1 cellular context compared by ENCODE assay signal in the genomic region with DNA sequence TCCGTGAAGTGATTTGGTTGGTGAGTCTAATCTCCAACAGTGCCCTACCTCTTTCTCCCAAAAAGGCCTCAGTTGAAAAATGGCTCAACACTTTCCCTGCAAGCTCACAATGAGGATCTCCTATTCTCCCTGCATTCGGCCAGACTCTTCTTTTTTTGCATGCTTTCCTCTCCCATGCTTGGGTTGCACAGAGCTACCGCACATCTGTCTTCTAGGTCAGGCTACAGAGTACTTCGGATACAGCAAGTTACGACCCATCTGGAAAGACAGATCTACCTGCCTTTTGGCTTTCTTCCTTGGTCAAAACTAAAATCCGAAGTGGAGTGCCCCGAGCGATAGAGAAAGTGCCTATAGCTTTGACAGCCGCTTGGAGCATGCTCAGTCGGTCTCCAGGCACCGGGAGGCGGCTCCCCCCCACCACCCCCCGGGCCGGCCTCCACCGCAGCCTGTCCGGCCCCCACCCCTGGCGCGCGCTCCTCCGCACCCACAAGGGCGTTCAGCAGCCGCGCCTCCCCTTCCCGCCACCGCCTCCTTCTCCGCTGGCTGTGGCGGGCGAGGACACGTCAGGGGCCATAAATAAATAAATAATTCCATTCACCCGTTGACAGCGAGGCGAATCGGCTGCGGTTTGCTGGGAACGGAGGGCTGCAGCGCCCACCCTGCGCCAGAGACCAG.
A peak's percentile ranks its signal among the peaks of the same experiment; 100 is the strongest.
TF ChIP-seq lines count a peak whose summit lies in the region.

A gene with protein sequence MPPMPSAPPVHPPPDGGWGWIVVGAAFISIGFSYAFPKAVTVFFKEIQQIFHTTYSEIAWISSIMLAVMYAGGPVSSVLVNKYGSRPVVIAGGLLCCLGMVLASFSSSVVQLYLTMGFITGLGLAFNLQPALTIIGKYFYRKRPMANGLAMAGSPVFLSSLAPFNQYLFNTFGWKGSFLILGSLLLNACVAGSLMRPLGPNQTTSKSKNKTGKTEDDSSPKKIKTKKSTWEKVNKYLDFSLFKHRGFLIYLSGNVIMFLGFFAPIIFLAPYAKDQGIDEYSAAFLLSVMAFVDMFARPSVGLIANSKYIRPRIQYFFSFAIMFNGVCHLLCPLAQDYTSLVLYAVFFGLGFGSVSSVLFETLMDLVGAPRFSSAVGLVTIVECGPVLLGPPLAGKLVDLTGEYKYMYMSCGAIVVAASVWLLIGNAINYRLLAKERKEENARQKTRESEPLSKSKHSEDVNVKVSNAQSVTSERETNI (plus strand): TSS at position 473 of the 675 bp plus-strand sequence. CDS start 108,773 bp downstream, outside the sequence.

TF ChIP-seq in HEK293, 187 proteins besides CTCF, POLR2A, EP300 and RAD21 (continued from another document and continues in another):
- TF ChIP-seq, protein P1, sequence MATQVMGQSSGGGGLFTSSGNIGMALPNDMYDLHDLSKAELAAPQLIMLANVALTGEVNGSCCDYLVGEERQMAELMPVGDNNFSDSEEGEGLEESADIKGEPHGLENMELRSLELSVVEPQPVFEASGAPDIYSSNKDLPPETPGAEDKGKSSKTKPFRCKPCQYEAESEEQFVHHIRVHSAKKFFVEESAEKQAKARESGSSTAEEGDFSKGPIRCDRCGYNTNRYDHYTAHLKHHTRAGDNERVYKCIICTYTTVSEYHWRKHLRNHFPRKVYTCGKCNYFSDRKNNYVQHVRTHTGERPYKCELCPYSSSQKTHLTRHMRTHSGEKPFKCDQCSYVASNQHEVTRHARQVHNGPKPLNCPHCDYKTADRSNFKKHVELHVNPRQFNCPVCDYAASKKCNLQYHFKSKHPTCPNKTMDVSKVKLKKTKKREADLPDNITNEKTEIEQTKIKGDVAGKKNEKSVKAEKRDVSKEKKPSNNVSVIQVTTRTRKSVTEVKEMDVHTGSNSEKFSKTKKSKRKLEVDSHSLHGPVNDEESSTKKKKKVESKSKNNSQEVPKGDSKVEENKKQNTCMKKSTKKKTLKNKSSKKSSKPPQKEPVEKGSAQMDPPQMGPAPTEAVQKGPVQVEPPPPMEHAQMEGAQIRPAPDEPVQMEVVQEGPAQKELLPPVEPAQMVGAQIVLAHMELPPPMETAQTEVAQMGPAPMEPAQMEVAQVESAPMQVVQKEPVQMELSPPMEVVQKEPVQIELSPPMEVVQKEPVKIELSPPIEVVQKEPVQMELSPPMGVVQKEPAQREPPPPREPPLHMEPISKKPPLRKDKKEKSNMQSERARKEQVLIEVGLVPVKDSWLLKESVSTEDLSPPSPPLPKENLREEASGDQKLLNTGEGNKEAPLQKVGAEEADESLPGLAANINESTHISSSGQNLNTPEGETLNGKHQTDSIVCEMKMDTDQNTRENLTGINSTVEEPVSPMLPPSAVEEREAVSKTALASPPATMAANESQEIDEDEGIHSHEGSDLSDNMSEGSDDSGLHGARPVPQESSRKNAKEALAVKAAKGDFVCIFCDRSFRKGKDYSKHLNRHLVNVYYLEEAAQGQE (tag by site-specific recombination; IDR thresholded peaks at IDR 0.05) = no peak
- TF ChIP-seq, protein P2, sequence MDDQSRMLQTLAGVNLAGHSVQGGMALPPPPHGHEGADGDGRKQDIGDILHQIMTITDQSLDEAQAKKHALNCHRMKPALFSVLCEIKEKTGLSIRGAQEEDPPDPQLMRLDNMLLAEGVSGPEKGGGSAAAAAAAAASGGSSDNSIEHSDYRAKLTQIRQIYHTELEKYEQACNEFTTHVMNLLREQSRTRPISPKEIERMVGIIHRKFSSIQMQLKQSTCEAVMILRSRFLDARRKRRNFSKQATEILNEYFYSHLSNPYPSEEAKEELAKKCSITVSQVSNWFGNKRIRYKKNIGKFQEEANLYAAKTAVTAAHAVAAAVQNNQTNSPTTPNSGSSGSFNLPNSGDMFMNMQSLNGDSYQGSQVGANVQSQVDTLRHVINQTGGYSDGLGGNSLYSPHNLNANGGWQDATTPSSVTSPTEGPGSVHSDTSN (CRISPR knock-in tag; IDR thresholded peaks at IDR 0.05) = no peak
- TF ChIP-seq ZNF660 (tag by site-specific recombination; IDR thresholded peaks at IDR 0.05) (peak; percentile 30; the same call in 1 of the 2 replicates), KLF10 (tag by site-specific recombination; IDR thresholded peaks at IDR 0.05) (0 out of 2 replicates have a peak, but pooled peaks have one; percentile 36), MZF1 (tag by site-specific recombination; IDR thresholded peaks at IDR 0.05; ENCODE audit: borderline replicate concordance) (no peak), ZNF558 (tag by site-specific recombination; IDR thresholded peaks at IDR 0.05) (no peak), ZNF548 (tag by site-specific recombination; IDR thresholded peaks at IDR 0.05) (no peak), ZNF239 (tag by site-specific recombination; IDR thresholded peaks at IDR 0.05) (no peak), KLF8 (tag by site-specific recombination; IDR thresholded peaks at IDR 0.05) (peak; percentile 67), ZBTB48 (tag by site-specific recombination; IDR thresholded peaks at IDR 0.05) (no peak; the same call in 1 of the 2 replicates), ZNF416 (tag by site-specific recombination; IDR thresholded peaks at IDR 0.05) (no peak), ZNF174 (tag by site-specific recombination; IDR thresholded peaks at IDR 0.05) (no peak), ZNF404 (tag by site-specific recombination; IDR thresholded peaks at IDR 0.05) (no peak), SP7 (tag by site-specific recombination; IDR thresholded peaks at IDR 0.05) (0 out of 2 replicates have a peak, but pooled peaks have one; percentile 48), ZNF112 (tag by site-specific recombination; IDR thresholded peaks at IDR 0.05) (no peak), ZNF341 (tag by site-specific recombination; IDR thresholded peaks at IDR 0.05; ENCODE audit: low read depth) (0 out of 2 replicates have a peak, but pooled peaks have one; percentile 25), ZNF501 (tag by site-specific recombination; IDR thresholded peaks at IDR 0.05) (0 out of 2 replicates have a peak, but pooled peaks have one; percentile 26), ZBTB7A (tag by site-specific recombination; IDR thresholded peaks at IDR 0.05; ENCODE audit: low read depth) (no peak), EGR2 (tag by site-specific recombination; IDR thresholded peaks at IDR 0.05; ENCODE audit: low read depth) (peak; percentile 77; the same call in 1 of the 2 replicates), ZNF664 (tag by site-specific recombination; IDR thresholded peaks at IDR 0.05) (no peak), ZNF16 (tag by site-specific recombination; IDR thresholded peaks at IDR 0.05; ENCODE audit: low read depth) (no peak)
- TF ChIP-seq, protein P3, sequence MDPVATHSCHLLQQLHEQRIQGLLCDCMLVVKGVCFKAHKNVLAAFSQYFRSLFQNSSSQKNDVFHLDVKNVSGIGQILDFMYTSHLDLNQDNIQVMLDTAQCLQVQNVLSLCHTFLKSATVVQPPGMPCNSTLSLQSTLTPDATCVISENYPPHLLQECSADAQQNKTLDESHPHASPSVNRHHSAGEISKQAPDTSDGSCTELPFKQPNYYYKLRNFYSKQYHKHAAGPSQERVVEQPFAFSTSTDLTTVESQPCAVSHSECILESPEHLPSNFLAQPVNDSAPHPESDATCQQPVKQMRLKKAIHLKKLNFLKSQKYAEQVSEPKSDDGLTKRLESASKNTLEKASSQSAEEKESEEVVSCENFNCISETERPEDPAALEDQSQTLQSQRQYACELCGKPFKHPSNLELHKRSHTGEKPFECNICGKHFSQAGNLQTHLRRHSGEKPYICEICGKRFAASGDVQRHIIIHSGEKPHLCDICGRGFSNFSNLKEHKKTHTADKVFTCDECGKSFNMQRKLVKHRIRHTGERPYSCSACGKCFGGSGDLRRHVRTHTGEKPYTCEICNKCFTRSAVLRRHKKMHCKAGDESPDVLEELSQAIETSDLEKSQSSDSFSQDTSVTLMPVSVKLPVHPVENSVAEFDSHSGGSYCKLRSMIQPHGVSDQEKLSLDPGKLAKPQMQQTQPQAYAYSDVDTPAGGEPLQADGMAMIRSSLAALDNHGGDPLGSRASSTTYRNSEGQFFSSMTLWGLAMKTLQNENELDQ (tag by site-specific recombination; IDR thresholded peaks at IDR 0.05; ENCODE audit: low read depth) = no peak
- TF ChIP-seq, protein P4, sequence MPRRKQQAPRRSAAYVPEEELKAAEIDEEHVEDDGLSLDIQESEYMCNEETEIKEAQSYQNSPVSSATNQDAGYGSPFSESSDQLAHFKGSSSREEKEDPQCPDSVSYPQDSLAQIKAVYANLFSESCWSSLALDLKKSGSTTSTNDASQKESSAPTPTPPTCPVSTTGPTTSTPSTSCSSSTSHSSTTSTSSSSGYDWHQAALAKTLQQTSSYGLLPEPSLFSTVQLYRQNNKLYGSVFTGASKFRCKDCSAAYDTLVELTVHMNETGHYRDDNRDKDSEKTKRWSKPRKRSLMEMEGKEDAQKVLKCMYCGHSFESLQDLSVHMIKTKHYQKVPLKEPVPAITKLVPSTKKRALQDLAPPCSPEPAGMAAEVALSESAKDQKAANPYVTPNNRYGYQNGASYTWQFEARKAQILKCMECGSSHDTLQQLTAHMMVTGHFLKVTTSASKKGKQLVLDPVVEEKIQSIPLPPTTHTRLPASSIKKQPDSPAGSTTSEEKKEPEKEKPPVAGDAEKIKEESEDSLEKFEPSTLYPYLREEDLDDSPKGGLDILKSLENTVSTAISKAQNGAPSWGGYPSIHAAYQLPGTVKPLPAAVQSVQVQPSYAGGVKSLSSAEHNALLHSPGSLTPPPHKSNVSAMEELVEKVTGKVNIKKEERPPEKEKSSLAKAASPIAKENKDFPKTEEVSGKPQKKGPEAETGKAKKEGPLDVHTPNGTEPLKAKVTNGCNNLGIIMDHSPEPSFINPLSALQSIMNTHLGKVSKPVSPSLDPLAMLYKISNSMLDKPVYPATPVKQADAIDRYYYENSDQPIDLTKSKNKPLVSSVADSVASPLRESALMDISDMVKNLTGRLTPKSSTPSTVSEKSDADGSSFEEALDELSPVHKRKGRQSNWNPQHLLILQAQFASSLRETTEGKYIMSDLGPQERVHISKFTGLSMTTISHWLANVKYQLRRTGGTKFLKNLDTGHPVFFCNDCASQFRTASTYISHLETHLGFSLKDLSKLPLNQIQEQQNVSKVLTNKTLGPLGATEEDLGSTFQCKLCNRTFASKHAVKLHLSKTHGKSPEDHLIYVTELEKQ (tag by site-specific recombination; IDR thresholded peaks at IDR 0.05; ENCODE audit: borderline replicate concordance) = no peak
- TF ChIP-seq, protein P5, sequence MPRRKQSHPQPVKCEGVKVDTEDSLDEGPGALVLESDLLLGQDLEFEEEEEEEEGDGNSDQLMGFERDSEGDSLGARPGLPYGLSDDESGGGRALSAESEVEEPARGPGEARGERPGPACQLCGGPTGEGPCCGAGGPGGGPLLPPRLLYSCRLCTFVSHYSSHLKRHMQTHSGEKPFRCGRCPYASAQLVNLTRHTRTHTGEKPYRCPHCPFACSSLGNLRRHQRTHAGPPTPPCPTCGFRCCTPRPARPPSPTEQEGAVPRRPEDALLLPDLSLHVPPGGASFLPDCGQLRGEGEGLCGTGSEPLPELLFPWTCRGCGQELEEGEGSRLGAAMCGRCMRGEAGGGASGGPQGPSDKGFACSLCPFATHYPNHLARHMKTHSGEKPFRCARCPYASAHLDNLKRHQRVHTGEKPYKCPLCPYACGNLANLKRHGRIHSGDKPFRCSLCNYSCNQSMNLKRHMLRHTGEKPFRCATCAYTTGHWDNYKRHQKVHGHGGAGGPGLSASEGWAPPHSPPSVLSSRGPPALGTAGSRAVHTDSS (tag by site-specific recombination; IDR thresholded peaks at IDR 0.05) = no peak
- TF ChIP-seq, protein P6, sequence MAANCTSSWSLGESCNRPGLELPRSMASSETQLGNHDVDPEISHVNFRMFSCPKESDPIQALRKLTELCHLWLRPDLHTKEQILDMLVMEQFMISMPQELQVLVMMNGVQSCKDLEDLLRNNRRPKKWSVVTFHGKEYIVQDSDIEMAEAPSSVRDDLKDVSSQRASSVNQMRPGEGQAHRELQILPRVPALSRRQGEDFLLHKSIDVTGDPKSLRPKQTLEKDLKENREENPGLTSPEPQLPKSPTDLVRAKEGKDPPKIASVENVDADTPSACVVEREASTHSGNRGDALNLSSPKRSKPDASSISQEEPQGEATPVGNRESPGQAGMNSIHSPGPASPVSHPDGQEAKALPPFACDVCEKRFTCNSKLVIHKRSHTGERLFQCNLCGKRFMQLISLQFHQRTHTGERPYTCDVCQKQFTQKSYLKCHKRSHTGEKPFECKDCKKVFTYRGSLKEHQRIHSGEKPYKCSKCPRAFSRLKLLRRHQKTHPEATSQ (tag by site-specific recombination; IDR thresholded peaks at IDR 0.05) = no peak
- TF ChIP-seq, protein P7, sequence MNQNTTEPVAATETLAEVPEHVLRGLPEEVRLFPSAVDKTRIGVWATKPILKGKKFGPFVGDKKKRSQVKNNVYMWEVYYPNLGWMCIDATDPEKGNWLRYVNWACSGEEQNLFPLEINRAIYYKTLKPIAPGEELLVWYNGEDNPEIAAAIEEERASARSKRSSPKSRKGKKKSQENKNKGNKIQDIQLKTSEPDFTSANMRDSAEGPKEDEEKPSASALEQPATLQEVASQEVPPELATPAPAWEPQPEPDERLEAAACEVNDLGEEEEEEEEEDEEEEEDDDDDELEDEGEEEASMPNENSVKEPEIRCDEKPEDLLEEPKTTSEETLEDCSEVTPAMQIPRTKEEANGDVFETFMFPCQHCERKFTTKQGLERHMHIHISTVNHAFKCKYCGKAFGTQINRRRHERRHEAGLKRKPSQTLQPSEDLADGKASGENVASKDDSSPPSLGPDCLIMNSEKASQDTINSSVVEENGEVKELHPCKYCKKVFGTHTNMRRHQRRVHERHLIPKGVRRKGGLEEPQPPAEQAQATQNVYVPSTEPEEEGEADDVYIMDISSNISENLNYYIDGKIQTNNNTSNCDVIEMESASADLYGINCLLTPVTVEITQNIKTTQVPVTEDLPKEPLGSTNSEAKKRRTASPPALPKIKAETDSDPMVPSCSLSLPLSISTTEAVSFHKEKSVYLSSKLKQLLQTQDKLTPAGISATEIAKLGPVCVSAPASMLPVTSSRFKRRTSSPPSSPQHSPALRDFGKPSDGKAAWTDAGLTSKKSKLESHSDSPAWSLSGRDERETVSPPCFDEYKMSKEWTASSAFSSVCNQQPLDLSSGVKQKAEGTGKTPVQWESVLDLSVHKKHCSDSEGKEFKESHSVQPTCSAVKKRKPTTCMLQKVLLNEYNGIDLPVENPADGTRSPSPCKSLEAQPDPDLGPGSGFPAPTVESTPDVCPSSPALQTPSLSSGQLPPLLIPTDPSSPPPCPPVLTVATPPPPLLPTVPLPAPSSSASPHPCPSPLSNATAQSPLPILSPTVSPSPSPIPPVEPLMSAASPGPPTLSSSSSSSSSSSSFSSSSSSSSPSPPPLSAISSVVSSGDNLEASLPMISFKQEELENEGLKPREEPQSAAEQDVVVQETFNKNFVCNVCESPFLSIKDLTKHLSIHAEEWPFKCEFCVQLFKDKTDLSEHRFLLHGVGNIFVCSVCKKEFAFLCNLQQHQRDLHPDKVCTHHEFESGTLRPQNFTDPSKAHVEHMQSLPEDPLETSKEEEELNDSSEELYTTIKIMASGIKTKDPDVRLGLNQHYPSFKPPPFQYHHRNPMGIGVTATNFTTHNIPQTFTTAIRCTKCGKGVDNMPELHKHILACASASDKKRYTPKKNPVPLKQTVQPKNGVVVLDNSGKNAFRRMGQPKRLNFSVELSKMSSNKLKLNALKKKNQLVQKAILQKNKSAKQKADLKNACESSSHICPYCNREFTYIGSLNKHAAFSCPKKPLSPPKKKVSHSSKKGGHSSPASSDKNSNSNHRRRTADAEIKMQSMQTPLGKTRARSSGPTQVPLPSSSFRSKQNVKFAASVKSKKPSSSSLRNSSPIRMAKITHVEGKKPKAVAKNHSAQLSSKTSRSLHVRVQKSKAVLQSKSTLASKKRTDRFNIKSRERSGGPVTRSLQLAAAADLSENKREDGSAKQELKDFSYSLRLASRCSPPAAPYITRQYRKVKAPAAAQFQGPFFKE (tag by site-specific recombination; IDR thresholded peaks at IDR 0.05; ENCODE audit: borderline replicate concordance) = no peak
